Comparison of ENCODE assay signal across 10 cellular contexts in the genomic region with DNA sequence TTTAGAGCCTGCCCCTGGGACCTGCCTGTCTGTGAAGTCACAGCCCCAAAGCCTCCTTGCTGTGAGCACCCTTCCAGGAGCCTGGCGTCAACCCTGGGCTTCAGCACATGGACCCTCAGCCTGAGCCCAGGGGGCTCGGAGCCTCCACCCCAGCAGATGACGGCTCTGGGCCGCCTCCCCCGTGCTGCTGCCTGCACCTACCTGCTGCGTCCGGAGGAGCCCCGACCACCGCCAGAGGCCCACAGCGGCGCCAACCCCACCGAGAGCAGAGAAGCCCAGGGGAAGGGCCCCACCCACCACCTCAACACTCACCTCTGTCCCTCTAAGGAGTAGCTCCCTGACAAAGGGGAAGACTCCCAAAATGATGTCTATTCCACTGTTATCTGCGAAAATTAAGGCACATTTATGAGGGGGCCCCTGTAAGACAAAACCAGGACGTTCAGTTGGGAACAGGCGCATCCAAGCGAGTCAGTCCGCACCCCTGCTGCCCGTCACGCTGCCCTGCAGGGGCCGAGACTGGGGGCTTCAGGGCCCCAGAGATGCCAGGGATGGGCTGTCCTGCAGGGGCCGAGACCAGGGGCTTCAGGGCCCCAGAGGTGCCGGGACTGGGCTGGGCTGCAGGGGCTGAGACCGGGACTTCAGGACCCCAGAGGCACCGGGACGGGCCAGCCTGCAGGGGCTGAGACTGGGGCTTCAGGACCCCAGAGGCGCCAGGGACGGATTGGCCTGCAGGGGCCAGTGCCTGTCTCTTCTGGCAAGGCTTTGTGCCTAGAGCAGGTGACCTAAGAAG. TPM values are rescaled to one million over a fixed set of nuclear protein-coding genes. Genes with fewer than 3 reads are reported as not detected.
"Had no signal": no experiment of that assay in that cellular context is flagged by ENCODE, and none has a peak within 500 bp of the region (broad histone marks: within the 10 kb centered on the region; RNA-seq: fewer than 3 reads in every experiment).

No MANE protein-coding gene starts in this region.

- FAIRE-seq: HTR-8/SVneo had no signal

- ATAC-seq: HCT116 had no signal

- H3K27ac ChIP-seq: GM23248 had no signal

- H3K9ac ChIP-seq: GM23248 had no signal

- DNase-seq: GM23248, GOT3, H7, HFFc6, KG1 had no signal

- H2AFZ ChIP-seq: GM23248 had no signal

- H3K4me1 ChIP-seq: HAP-1 had no signal

- H3K4me3 ChIP-seq: GM23248, HAP-1 had no signal

- H3K9me3 ChIP-seq: HAP-1 had no signal

RNA-seq across cellular contexts. Expression of a gene that starts 19.5 kb away (rescaled TPM):
- total RNA-seq: GM23248, H4 had no signal
- polyA plus RNA-seq: GM23248, IgD-negative memory B cell had no signal

RNA-seq across cellular contexts. Expression of a gene that starts 34.5 kb away (rescaled TPM):
- total RNA-seq: GM23248 had no signal
- polyA plus RNA-seq: GM23248 had no signal
